In the genomic region with DNA sequence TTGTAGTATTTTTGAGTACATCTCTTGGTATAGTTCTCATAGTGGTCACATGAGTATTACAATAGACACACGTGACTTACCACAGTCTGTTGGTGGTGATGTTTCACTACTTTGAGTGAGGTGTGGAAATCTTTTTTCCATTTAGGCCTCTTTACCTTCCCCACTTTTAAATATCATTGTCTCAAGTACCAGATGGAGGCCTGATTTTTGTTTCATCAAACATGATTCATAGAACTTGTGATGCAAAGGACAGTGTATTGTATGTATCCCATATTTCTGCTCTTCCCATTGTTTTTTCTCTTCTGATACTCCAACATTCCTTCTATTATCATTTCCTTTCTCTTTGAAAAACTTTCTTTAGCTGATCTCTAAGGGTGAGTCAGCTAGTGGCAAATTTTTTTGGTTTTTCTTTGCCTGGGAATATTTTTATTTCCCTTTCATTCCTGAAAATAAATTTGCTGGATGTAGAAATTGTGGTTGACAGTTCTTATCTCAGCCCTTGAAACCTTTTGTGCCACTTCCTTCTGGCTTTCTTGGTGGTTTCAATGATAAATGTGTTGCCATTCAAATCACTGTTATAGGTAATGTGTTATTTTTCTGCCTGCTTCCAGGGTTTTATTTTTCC, we compare ENCODE assay signal across 12 cellular contexts. TPM values are rescaled to one million over a fixed set of nuclear protein-coding genes. Genes with fewer than 3 reads are reported as not detected.
DNase-seq lines count a peak whose midpoint lies in the region; ATAC-seq and TF ChIP-seq lines count a peak whose summit lies in the region.
"Had no signal": no experiment of that assay in that cellular context is flagged by ENCODE, and none has a peak within 500 bp of the region (broad histone marks: within the 10 kb centered on the region; RNA-seq: fewer than 3 reads in every experiment).

No MANE protein-coding gene starts in this region.

- H3K27me3 Mint-ChIP-seq in activated naive CD8-positive, alpha-beta T cell treated with anti-CD3 and anti-CD28 coated beads, Interleukin-2, amount 50 U/mL, for 24 hours, result no peaks in the 10 kb centered on the region
- H3K27me3 Mint-ChIP-seq in activated naive CD8-positive, alpha-beta T cell treated with anti-CD3 and anti-CD28 coated beads for 36 hours, result no peaks in the 10 kb centered on the region
- H3K27me3 Mint-ChIP-seq in stimulated activated naive CD8-positive, alpha-beta T cell treated with anti-CD3 and anti-CD28 coated beads, Interleukin-15, Interleukin-2, amounts not matched to agents 100 ng/mL and 50 ng/mL, for 24 hours, result no peaks in the 10 kb centered on the region
- H3K27me3 Mint-ChIP-seq in T-helper 2 cell treated with Interferon-gamma antibody and Interleukin-4, amounts not matched to agents 5 μg/mL and 100 μg/mL, for 36 hours (ENCODE audit: low read depth), result peaks cover 2% of the 10 kb centered on the region

- no peaks in the 10 kb centered on the region for H3K27me3 ChIP-seq in RWPE2 (ENCODE audit: insufficient read depth, poor library complexity, severe bottlenecking)
- H3K27me3 ChIP-seq: BLaER1 had no signal

- peaks cover 35% of the 10 kb centered on the region for H3K4me1 Mint-ChIP-seq in activated naive CD8-positive, alpha-beta T cell treated with anti-CD3 and anti-CD28 coated beads, Interleukin-2, amount 50 U/mL, for 24 hours
- H3K4me1 Mint-ChIP-seq in activated naive CD8-positive, alpha-beta T cell treated with anti-CD3 and anti-CD28 coated beads for 36 hours, result peaks cover 19% of the 10 kb centered on the region
- peaks cover 32% of the 10 kb centered on the region for H3K4me1 Mint-ChIP-seq in stimulated activated naive CD8-positive, alpha-beta T cell treated with anti-CD3 and anti-CD28 coated beads, Interleukin-15, Interleukin-2, amounts not matched to agents 100 ng/mL and 50 ng/mL, for 24 hours (ENCODE audit: low read depth)
- H3K4me1 Mint-ChIP-seq in T-helper 2 cell treated with Interferon-gamma antibody and Interleukin-4, amounts not matched to agents 5 μg/mL and 100 μg/mL, for 36 hours (ENCODE audit: low read depth), result peaks cover 15% of the 10 kb centered on the region

- peaks cover 5% of the 10 kb centered on the region for H3K4me1 ChIP-seq in RWPE2 (ENCODE audit: insufficient read depth, poor library complexity, severe bottlenecking)

- H3K27ac ChIP-seq in RWPE2 (ENCODE audit: poor library complexity, severe bottlenecking), result peak overlapping the region; percentile 11
- H3K27ac ChIP-seq: BLaER1 had no signal

- H3K4me3 ChIP-seq in RWPE2 (ENCODE audit: severe bottlenecking) (no peak overlapping the region), fibroblast of the aortic adventitia (ENCODE audit: low read depth, low read length) (no peak overlapping the region)
- H3K4me3 ChIP-seq: BLaER1, skin epidermis had no signal

- peak overlapping the region; percentile 79 for H3K27ac Mint-ChIP-seq in activated naive CD8-positive, alpha-beta T cell treated with anti-CD3 and anti-CD28 coated beads, Interleukin-2, amount 50 U/mL, for 24 hours
- H3K27ac Mint-ChIP-seq in activated naive CD8-positive, alpha-beta T cell treated with anti-CD3 and anti-CD28 coated beads for 36 hours, result no peak overlapping the region
- peak overlapping the region; percentile 73 for H3K27ac Mint-ChIP-seq in stimulated activated naive CD8-positive, alpha-beta T cell treated with anti-CD3 and anti-CD28 coated beads, Interleukin-15, Interleukin-2, amounts not matched to agents 100 ng/mL and 50 ng/mL, for 24 hours
- H3K27ac Mint-ChIP-seq in T-helper 2 cell treated with Interferon-gamma antibody and Interleukin-4, amounts not matched to agents 5 μg/mL and 100 μg/mL, for 36 hours, result no peak overlapping the region

- TF ChIP-seq CTCF in RWPE2 (IDR thresholded peaks at IDR 0.05; ENCODE audit: poor library complexity, severe bottlenecking), result no peak
- TF ChIP-seq CTCF in fibroblast of the aortic adventitia (IDR thresholded peaks at IDR 0.05; ENCODE audit: insufficient read depth, low read length), result no peak

- peak; percentile 56 for ATAC-seq in activated naive CD8-positive, alpha-beta T cell treated with anti-CD3 and anti-CD28 coated beads, Interleukin-2, amount 50 U/mL, for 24 hours
- no peak for ATAC-seq in RWPE2 (ENCODE audit: low read depth)
- no peak for ATAC-seq in GM19328 (IDR thresholded peaks at IDR 0.05; ENCODE audit: unreplicated experiment)

- peaks cover 9% of the 10 kb centered on the region for H3K36me3 Mint-ChIP-seq in activated naive CD8-positive, alpha-beta T cell treated with anti-CD3 and anti-CD28 coated beads, Interleukin-2, amount 50 U/mL, for 24 hours (ENCODE audit: low read depth)
- peaks cover 2% of the 10 kb centered on the region for H3K36me3 Mint-ChIP-seq in activated naive CD8-positive, alpha-beta T cell treated with anti-CD3 and anti-CD28 coated beads for 36 hours
- H3K36me3 Mint-ChIP-seq in stimulated activated naive CD8-positive, alpha-beta T cell treated with anti-CD3 and anti-CD28 coated beads, Interleukin-15, Interleukin-2, amounts not matched to agents 100 ng/mL and 50 ng/mL, for 24 hours (ENCODE audit: low read depth), result peaks cover 4% of the 10 kb centered on the region
- H3K36me3 Mint-ChIP-seq in T-helper 2 cell treated with Interferon-gamma antibody and Interleukin-4, amounts not matched to agents 5 μg/mL and 100 μg/mL, for 36 hours (ENCODE audit: low read depth), result peaks cover 28% of the 10 kb centered on the region

- DNase-seq in activated naive CD8-positive, alpha-beta T cell treated with anti-CD3 and anti-CD28 coated beads, Interleukin-2, amount 50 U/mL, for 24 hours, result no peak
- DNase-seq in activated naive CD8-positive, alpha-beta T cell treated with anti-CD3 and anti-CD28 coated beads for 36 hours, result no peak
- no peak for DNase-seq in RWPE2 (ENCODE audit: low spot score)
- DNase-seq in fibroblast of the aortic adventitia (ENCODE audit: low read depth), result peak; percentile 81
- DNase-seq in effector CD4-positive, alpha-beta T cell, result no peak
- no peak for DNase-seq in T-helper 2 cell treated with Interferon-gamma antibody and Interleukin-4, amounts not matched to agents 5 μg/mL and 100 μg/mL, for 36 hours (ENCODE audit: low spot score)
- DNase-seq: hypothalamus had no signal

- no peaks in the 10 kb centered on the region for H3K36me3 ChIP-seq in RWPE2 (ENCODE audit: low read depth)
- H3K36me3 ChIP-seq: BLaER1 had no signal

- no peaks in the 10 kb centered on the region for H3K9me3 ChIP-seq in RWPE2 (ENCODE audit: severe bottlenecking)

- H3K4me3 Mint-ChIP-seq in activated naive CD8-positive, alpha-beta T cell treated with anti-CD3 and anti-CD28 coated beads, Interleukin-2, amount 50 U/mL, for 24 hours, result peak overlapping the region; percentile 37
- no peak overlapping the region for H3K4me3 Mint-ChIP-seq in activated naive CD8-positive, alpha-beta T cell treated with anti-CD3 and anti-CD28 coated beads for 36 hours
- peak overlapping the region; percentile 24 for H3K4me3 Mint-ChIP-seq in stimulated activated naive CD8-positive, alpha-beta T cell treated with anti-CD3 and anti-CD28 coated beads, Interleukin-15, Interleukin-2, amounts not matched to agents 100 ng/mL and 50 ng/mL, for 24 hours
- H3K4me3 Mint-ChIP-seq in T-helper 2 cell treated with Interferon-gamma antibody and Interleukin-4, amounts not matched to agents 5 μg/mL and 100 μg/mL, for 36 hours, result no peak overlapping the region

- peaks cover 4% of the 10 kb centered on the region for H3K9me3 Mint-ChIP-seq in activated naive CD8-positive, alpha-beta T cell treated with anti-CD3 and anti-CD28 coated beads, Interleukin-2, amount 50 U/mL, for 24 hours
- peaks cover 6% of the 10 kb centered on the region for H3K9me3 Mint-ChIP-seq in activated naive CD8-positive, alpha-beta T cell treated with anti-CD3 and anti-CD28 coated beads for 36 hours
- peaks cover 8% of the 10 kb centered on the region for H3K9me3 Mint-ChIP-seq in stimulated activated naive CD8-positive, alpha-beta T cell treated with anti-CD3 and anti-CD28 coated beads, Interleukin-15, Interleukin-2, amounts not matched to agents 100 ng/mL and 50 ng/mL, for 24 hours
- H3K9me3 Mint-ChIP-seq in T-helper 2 cell treated with Interferon-gamma antibody and Interleukin-4, amounts not matched to agents 5 μg/mL and 100 μg/mL, for 36 hours, result peaks cover 8% of the 10 kb centered on the region

RNA-seq across cellular contexts. Expression of a gene that starts 32.8 kb away (rescaled TPM):
- not detected for total RNA-seq in activated naive CD8-positive, alpha-beta T cell treated with anti-CD3 and anti-CD28 coated beads for 36 hours
- total RNA-seq in fibroblast of the aortic adventitia (ENCODE audit: low replicate concordance), result 5.3 and 24.1 TPM in 2 replicates

RNA-seq across cellular contexts. Expression of a gene that starts 54.9 kb away (rescaled TPM):
- total RNA-seq in activated naive CD8-positive, alpha-beta T cell treated with anti-CD3 and anti-CD28 coated beads for 36 hours, result not detected
- 0.25 and 1.5 TPM in 2 replicates for total RNA-seq in fibroblast of the aortic adventitia (ENCODE audit: low replicate concordance)
- total RNA-seq: mononuclear cell had no signal

Comparison
In these comparisons a context has a peak if more than half of its experiments do, and no peak if none do; other contexts are left out.
1. H3K27ac Mint-ChIP-seq: peak in activated naive CD8-positive, alpha-beta T cell treated with anti-CD3 and anti-CD28 coated beads, Interleukin-2, amount 50 U/mL, for 24 hours (single experiment) and stimulated activated naive CD8-positive, alpha-beta T cell treated with anti-CD3 and anti-CD28 coated beads, Interleukin-15, Interleukin-2, amounts not matched to agents 100 ng/mL and 50 ng/mL, for 24 hours (single experiment); none in activated naive CD8-positive, alpha-beta T cell treated with anti-CD3 and anti-CD28 coated beads for 36 hours (single experiment) and T-helper 2 cell treated with Interferon-gamma antibody and Interleukin-4, amounts not matched to agents 5 μg/mL and 100 μg/mL, for 36 hours (single experiment).
2. H3K4me3 Mint-ChIP-seq: peak in activated naive CD8-positive, alpha-beta T cell treated with anti-CD3 and anti-CD28 coated beads, Interleukin-2, amount 50 U/mL, for 24 hours (single experiment) and stimulated activated naive CD8-positive, alpha-beta T cell treated with anti-CD3 and anti-CD28 coated beads, Interleukin-15, Interleukin-2, amounts not matched to agents 100 ng/mL and 50 ng/mL, for 24 hours (single experiment); none in activated naive CD8-positive, alpha-beta T cell treated with anti-CD3 and anti-CD28 coated beads for 36 hours (single experiment) and T-helper 2 cell treated with Interferon-gamma antibody and Interleukin-4, amounts not matched to agents 5 μg/mL and 100 μg/mL, for 36 hours (single experiment).